Comparison of ENCODE assay signal across 15 cellular contexts in genomic region chr3:45546223-45546622, GRCh38. TPM values are rescaled to one million over a fixed set of nuclear protein-coding genes. Genes with fewer than 3 reads are reported as not detected.
A peak's percentile ranks its signal among the peaks of the same experiment; 100 is the strongest.
DNase-seq lines count a peak whose midpoint lies in the region; ATAC-seq and TF ChIP-seq lines count a peak whose summit lies in the region.
"Had no signal": no experiment of that assay in that cellular context is flagged by ENCODE, and none has a peak within 500 bp of the region (broad histone marks: within the 10 kb centered on the region; RNA-seq: fewer than 3 reads in every experiment).

No MANE protein-coding gene starts in this region.

- no peaks in the 10 kb centered on the region for H3K27me3 Mint-ChIP-seq in central memory CD8-positive, alpha-beta T cell
- H3K27me3 Mint-ChIP-seq: activated CD4-positive, alpha-beta memory T cell treated with anti-CD3 and anti-CD28 coated beads for 36 hours; CD4-positive, CD25-positive, alpha-beta regulatory T cell had no signal

- no peak for TF ChIP-seq POLR2A in tibial nerve (IDR thresholded peaks at IDR 0.05)

- intact Hi-C loops in left ventricle myocardium inferior (cut with micrococcal nuclease) (no loop called here), Right ventricle myocardium superior (cut with DNase I) (no loop called here)

- H3K4me2 ChIP-seq in mesenchymal stem cell (ENCODE audit: low read length, poor library complexity, severe bottlenecking): no peak overlapping the region

- no peak overlapping the region for H3K4me3 Mint-ChIP-seq in central memory CD8-positive, alpha-beta T cell
- H3K4me3 Mint-ChIP-seq: activated CD4-positive, alpha-beta memory T cell treated with anti-CD3 and anti-CD28 coated beads for 36 hours; CD4-positive, CD25-positive, alpha-beta regulatory T cell had no signal

- H3K27ac ChIP-seq in left ventricle myocardium inferior (replicated peaks): peak overlapping the region; percentile 90
- H3K27ac ChIP-seq in mesenchymal stem cell (ENCODE audit: low read length, poor library complexity, severe bottlenecking): no peak overlapping the region
- peak overlapping the region in 3 of 4 donors; percentile 30 to 82 (median 42) for H3K27ac ChIP-seq in tibial nerve
- H3K27ac ChIP-seq: epithelial cell of prostate, testis had no signal

- no peak overlapping the region for H4K91ac ChIP-seq in mesenchymal stem cell (ENCODE audit: low read length)

- peaks cover 10% of the 10 kb centered on the region for H3K36me3 Mint-ChIP-seq in central memory CD8-positive, alpha-beta T cell (ENCODE audit: insufficient read depth)

- H3K4me3 ChIP-seq in left ventricle myocardium inferior: no peak overlapping the region
- H3K4me3 ChIP-seq in mesenchymal stem cell (ENCODE audit: insufficient read depth in 1 of 2, low read depth in 1 of 2, low read length in 2 of 2): no peak overlapping the region
- H3K4me3 ChIP-seq in tibial nerve: no peak overlapping the region
- H3K4me3 ChIP-seq: left lung, testis had no signal

- peak overlapping the region; percentile 23 for H4K8ac ChIP-seq in mesenchymal stem cell (ENCODE audit: low read length)

- H3K27me3 ChIP-seq in left ventricle myocardium inferior (ENCODE audit: low read depth) (no peaks in the 10 kb centered on the region), mesenchymal stem cell (ENCODE audit: control insufficient read depth in 1 of 2, insufficient read depth in 1 of 2, low read length in 2 of 2) (no peaks in the 10 kb centered on the region), tibial nerve (no peaks in the 10 kb centered on the region)
- H3K27me3 ChIP-seq: left lung, testis had no signal

- no peaks in the 10 kb centered on the region for H3K9me3 Mint-ChIP-seq in central memory CD8-positive, alpha-beta T cell
- H3K9me3 Mint-ChIP-seq: activated CD4-positive, alpha-beta memory T cell treated with anti-CD3 and anti-CD28 coated beads for 36 hours; CD4-positive, CD25-positive, alpha-beta regulatory T cell had no signal

- peaks cover 11% of the 10 kb centered on the region for H3K4me1 Mint-ChIP-seq in central memory CD8-positive, alpha-beta T cell

- peak overlapping the region; percentile 30 for H2BK15ac ChIP-seq in mesenchymal stem cell (ENCODE audit: low read depth, poor library complexity, severe bottlenecking)

- H3K9me3 ChIP-seq in left ventricle myocardium inferior (replicated peaks) (no peaks in the 10 kb centered on the region), mesenchymal stem cell (ENCODE audit: control insufficient read depth, low read length) (no peaks in the 10 kb centered on the region), tibial nerve (no peaks in the 10 kb centered on the region)
- H3K9me3 ChIP-seq: left lung, testis had no signal

- H3K14ac ChIP-seq in mesenchymal stem cell (ENCODE audit: low read length in 2 of 2): no peak overlapping the region

- no peak overlapping the region for H2AFZ ChIP-seq in mesenchymal stem cell (ENCODE audit: low read depth, low read length)

- peaks cover 7% of the 10 kb centered on the region for H3K36me3 ChIP-seq in left ventricle myocardium inferior
- H3K36me3 ChIP-seq in mesenchymal stem cell (ENCODE audit: control insufficient read depth in 1 of 2, insufficient read depth in 2 of 2, low read depth in 1 of 2, low read length in 2 of 2): peaks cover 8 to 22% of the 10 kb centered on the region in 2 experiments
- H3K36me3 ChIP-seq in tibial nerve: peaks cover 0 to 20% (median 0%) of the 10 kb centered on the region in 3 donors
- H3K36me3 ChIP-seq: left lung had no signal

- no peak overlapping the region for H3K23ac ChIP-seq in mesenchymal stem cell (ENCODE audit: low read length in 2 of 2)

- H2AK5ac ChIP-seq in mesenchymal stem cell (ENCODE audit: low read length, severe bottlenecking): no peak overlapping the region

- TF ChIP-seq CTCF in left ventricle myocardium inferior (IDR thresholded peaks at IDR 0.05; ENCODE audit: borderline replicate concordance) (no peak), tibial nerve (IDR thresholded peaks at IDR 0.05) (no peak)

- H3K4me1 ChIP-seq in left ventricle myocardium inferior: peaks cover 83% of the 10 kb centered on the region
- H3K4me1 ChIP-seq in mesenchymal stem cell (ENCODE audit: control insufficient read depth, insufficient read depth, low read depth, low read length): peaks cover 35% of the 10 kb centered on the region
- H3K4me1 ChIP-seq in tibial nerve: peaks cover 0 to 76% (median 22%) of the 10 kb centered on the region in 4 donors

- no peak overlapping the region for H2BK12ac ChIP-seq in mesenchymal stem cell (ENCODE audit: low read length in 2 of 2)

- 83% methylated on average over 1 of the region's 4 CpGs for WGBS in mesenchymal stem cell
- WGBS in tibial nerve, 2 donors: 47 to 54% methylated on average over 4 of the region's 4 CpGs

- DNase-seq in left ventricle myocardium inferior: no peak
- DNase-seq in Right ventricle myocardium superior: no peak
- no peak for DNase-seq in central memory CD8-positive, alpha-beta T cell (ENCODE audit: low spot score in 2 of 2)
- DNase-seq in mesenchymal stem cell: no peak
- DNase-seq in tibial nerve (ENCODE audit: low spot score in 2 of 2): no peak
- no peak for DNase-seq in stimulated activated naive CD4-positive, alpha-beta T cell (lab: John Stamatoyannopoulos, UW)
- DNase-seq: CD4-positive, CD25-positive, alpha-beta regulatory T cell; DMS53; left lung; NCI-H446 had no signal

- peak overlapping the region in 1 of 2 experiments; percentile 21 for H3K18ac ChIP-seq in mesenchymal stem cell (ENCODE audit: low read depth in 1 of 2, low read length in 2 of 2)

- H3K4ac ChIP-seq in mesenchymal stem cell (ENCODE audit: low read depth in 1 of 2, low read length in 2 of 2): no peak overlapping the region

- H3K9ac ChIP-seq in mesenchymal stem cell (ENCODE audit: low read length): no peak overlapping the region

- peak in 1 of 2 donors; percentile 13 for TF ChIP-seq EP300 in tibial nerve (IDR thresholded peaks at IDR 0.05)

- H3K27ac Mint-ChIP-seq in central memory CD8-positive, alpha-beta T cell (ENCODE audit: low read depth): peak overlapping the region; percentile 44
- H3K27ac Mint-ChIP-seq: activated CD4-positive, alpha-beta memory T cell treated with anti-CD3 and anti-CD28 coated beads for 36 hours; CD4-positive, CD25-positive, alpha-beta regulatory T cell had no signal

- ATAC-seq in Right ventricle myocardium superior (ENCODE audit: poor library complexity) (no peak), HG03175 (IDR thresholded peaks at IDR 0.05; ENCODE audit: unreplicated experiment) (no peak), GM21447 (IDR thresholded peaks at IDR 0.05; ENCODE audit: unreplicated experiment) (no peak)
- no peak for ATAC-seq in central memory CD8-positive, alpha-beta T cell (replicated peaks; ENCODE audit: extremely low read depth, poor library complexity, severe bottlenecking)

- H3K79me1 ChIP-seq in mesenchymal stem cell (replicated peaks; ENCODE audit: low read length, poor library complexity, severe bottlenecking): peaks cover 2% of the 10 kb centered on the region

- H2BK120ac ChIP-seq in mesenchymal stem cell (ENCODE audit: low read depth, low read length): no peak overlapping the region

- H2BK5ac ChIP-seq in mesenchymal stem cell (ENCODE audit: low read depth, low read length, poor library complexity, severe bottlenecking): no peak overlapping the region

RNA-seq across cellular contexts. Expression of gene LIMD1, which starts 48.3 kb away (rescaled TPM):
- total RNA-seq in left ventricle myocardium inferior (27.8 TPM), Right ventricle myocardium superior (31.9 TPM), tibial nerve (10 to 100 TPM; 28.8 to 46.9 (median 36.4) TPM)
- polyA plus RNA-seq in mesenchymal stem cell (2013, experiment 1 of 2): 9.4 TPM
- polyA plus RNA-seq in mesenchymal stem cell (2013, experiment 2 of 2): 8.4 TPM
